ENCODE assay signal across 32 cellular contexts in the genomic region with DNA sequence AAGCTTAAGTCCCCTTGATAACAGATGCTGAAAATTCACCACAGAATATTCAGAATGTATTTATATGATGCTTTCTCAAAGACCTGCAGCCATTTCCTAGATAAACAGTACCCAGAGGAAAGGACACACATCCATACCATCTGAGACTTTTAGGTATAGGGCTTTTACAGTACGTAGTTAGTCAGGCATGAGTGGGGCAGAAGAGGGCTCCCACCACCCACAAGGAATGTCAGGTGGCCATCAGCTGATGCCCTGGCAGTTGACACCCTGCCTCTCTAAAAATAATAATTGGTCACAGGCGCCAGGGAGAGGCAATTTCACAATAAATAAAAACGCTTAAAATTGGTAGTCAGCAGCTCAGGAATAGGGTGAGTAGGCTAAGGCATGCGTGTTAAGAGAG. TPM values are rescaled to one million over a fixed set of nuclear protein-coding genes. Genes with fewer than 3 reads are reported as not detected.
"Had no signal": no experiment of that assay in that cellular context is flagged by ENCODE, and none has a peak within 500 bp of the region (broad histone marks: within the 10 kb centered on the region; RNA-seq: fewer than 3 reads in every experiment).

No MANE protein-coding gene starts in this region.

- H3K36me3 ChIP-seq: adrenal gland, ascending aorta, cardiac muscle cell had no signal

- ATAC-seq: activated CD8-positive, alpha-beta T cell treated with anti-CD3 and anti-CD28 coated beads for 36 hours; activated naive CD4-positive, alpha-beta T cell treated with anti-CD3 and anti-CD28 coated beads, Interleukin-2, amount 50 U/mL, for 72 hours; activated T-cell treated with anti-CD3 and anti-CD28 coated beads, Interleukin-2, amount 50 U/mL, for 4 hours; activated T-cell treated with anti-CD3 and anti-CD28 coated beads, Interleukin-2, amount 50 U/mL, for 72 hours; activated T-helper 17 cell treated with anti-CD3 and anti-CD28 coated beads, Interleukin-2, amount 50 U/mL, for 72 hours had no signal

- H3K27me3 ChIP-seq: adrenal gland, ascending aorta, cardiac muscle cell had no signal

- H3K27ac ChIP-seq: ascending aorta, cardiac muscle cell, VCaP had no signal

- DNase-seq: activated B cell treated with CpG ODN at 0.5 μM for 24 hours; activated CD4-positive, alpha-beta memory T cell treated with anti-CD3 and anti-CD28 coated beads for 36 hours; activated CD4-positive, alpha-beta T cell treated with anti-CD3 and anti-CD28 coated beads for 4 hours; activated CD4-positive, alpha-beta T cell treated with anti-CD3 and anti-CD28 coated beads, Interleukin-2, amount 10 ng/mL, durations not matched to agents 24 days and 14 days; activated CD4-positive, alpha-beta T cell treated with anti-CD3 and anti-CD28 coated beads, Interleukin-2, amount 50 U/mL, for 1 hour; activated CD4-positive, alpha-beta T cell treated with anti-CD3 and anti-CD28 coated beads, Interleukin-2, amount 50 U/mL, for 4 hours; activated CD4-positive, CD25-positive, alpha-beta regulatory T cell treated with anti-CD3 and anti-CD28 coated beads, Interleukin-2, amount 50 U/mL, for 72 hours; activated CD8-positive, alpha-beta memory T cell treated with anti-CD3 and anti-CD28 coated beads, Interleukin-2, amount 50 U/mL, for 4 hours; activated CD8-positive, alpha-beta T cell treated with anti-CD3 and anti-CD28 coated beads for 36 hours; activated effector memory CD4-positive, alpha-beta T cell treated with anti-CD3 and anti-CD28 coated beads, Interleukin-2, amount 50 U/mL, for 16 hours; activated gamma-delta T cell treated with Interleukin-2 at 50 U/mL for 16 hours; activated naive CD4-positive, alpha-beta T cell; activated naive CD4-positive, alpha-beta T cell treated with anti-CD3 and anti-CD28 coated beads for 36 hours; activated naive CD4-positive, alpha-beta T cell treated with anti-CD3 and anti-CD28 coated beads, Interleukin-2, amount 50 U/mL, for 16 hours; activated naive CD8-positive, alpha-beta T cell treated with anti-CD3 and anti-CD28 coated beads for 36 hours; activated T-cell treated with anti-CD3 and anti-CD28 coated beads for 4 hours; activated T-cell treated with anti-CD3 and anti-CD28 coated beads, Interleukin-2, amount 50 U/mL, for 1 hour; activated T-cell treated with anti-CD3 and anti-CD28 coated beads, Interleukin-2, amount 50 U/mL, for 4 hours; activated T-cell treated with anti-CD3 and anti-CD28 coated beads, Interleukin-2, amount 50 U/mL, for 72 hours; adrenal gland; amniotic stem cell; caudate nucleus; SW 1271; T-helper 1 cell; T-helper 2 cell; T-helper 9 cell had no signal

- H3K4me1 ChIP-seq: ascending aorta had no signal

- H3K4me3 ChIP-seq: adrenal gland, ascending aorta, cardiac muscle cell had no signal

- H3K9me3 ChIP-seq: adrenal gland, ascending aorta had no signal

RNA-seq across cellular contexts. Expression of a gene that starts 22.3 kb away (rescaled TPM):
- total RNA-seq: activated CD8-positive, alpha-beta memory T cell treated with anti-CD3 and anti-CD28 coated beads for 36 hours; ascending aorta had no signal
- polyA plus RNA-seq: adrenal gland had no signal

RNA-seq across cellular contexts. Expression of a gene that starts 38.6 kb away (rescaled TPM):
- total RNA-seq: ascending aorta had no signal

RNA-seq across cellular contexts. Expression of a gene that starts 47.4 kb away (rescaled TPM):
- total RNA-seq: ascending aorta had no signal
- polyA plus RNA-seq: cardiac muscle cell had no signal
